8 cellular contexts compared by ENCODE assay signal in the genomic region with DNA sequence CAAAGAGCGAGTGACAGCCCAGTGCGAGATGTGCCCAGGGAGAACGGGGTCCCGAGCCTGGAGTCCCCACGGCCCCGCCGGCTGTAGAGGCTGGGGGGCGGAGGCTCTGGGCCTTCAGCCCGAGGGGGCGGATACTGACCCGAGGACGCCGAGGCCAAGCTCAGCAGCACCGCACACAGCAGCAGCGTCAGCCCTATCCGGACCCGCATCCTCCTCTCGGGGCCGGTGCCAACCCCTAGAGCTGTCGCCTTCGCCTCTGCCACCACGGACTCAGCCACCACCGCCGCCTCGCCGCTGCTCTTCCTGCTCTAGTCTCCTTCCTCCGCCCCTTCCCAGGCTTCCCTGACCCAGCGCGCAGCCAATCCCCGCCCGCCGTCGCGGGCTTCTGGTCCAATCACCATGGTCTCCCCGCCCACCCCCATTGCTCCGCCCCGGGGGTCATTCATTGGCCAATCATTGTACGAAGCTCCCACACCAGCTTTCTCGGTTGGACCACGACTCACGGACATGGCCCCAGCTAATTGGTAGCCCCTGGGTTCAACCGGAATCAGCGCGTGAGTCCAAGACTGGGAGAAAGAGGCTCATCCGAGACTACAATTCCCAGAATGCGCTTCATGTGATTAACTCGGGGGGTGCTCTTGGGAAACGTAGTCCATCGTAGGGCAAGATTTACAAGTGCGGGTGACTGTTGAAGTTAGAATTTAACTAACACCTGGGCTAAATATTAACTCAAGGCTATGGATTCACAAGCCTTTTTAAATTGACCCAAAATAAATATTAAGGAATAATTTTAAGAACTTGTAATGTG. TPM values are rescaled to one million over a fixed set of nuclear protein-coding genes. Genes with fewer than 3 reads are reported as not detected.
DNase-seq lines count a peak whose midpoint lies in the region; ATAC-seq lines count a peak whose summit lies in the region.

Gene SEL1L (minus strand): TSS at position 318 of the 808 bp plus-strand sequence. CDS start 109 bp downstream, at position 209.

- peak within 1 kb of the TSS; percentile 78 to 84 for H3K4me3 Mint-ChIP-seq in effector memory CD8-positive, alpha-beta T cell

- peak; percentile 94 for ATAC-seq in GM21360 (IDR thresholded peaks at IDR 0.05; ENCODE audit: unreplicated experiment)
- peak; percentile 91 for ATAC-seq in effector memory CD8-positive, alpha-beta T cell (replicated peaks)

- H3K27ac Mint-ChIP-seq in effector memory CD8-positive, alpha-beta T cell = peak within 1 kb of the TSS; percentile 62 to 95

- peaks cover 0 to 3% of the 10 kb centered on the region in 2 donors for H3K9me3 Mint-ChIP-seq in effector memory CD8-positive, alpha-beta T cell

- DNase-seq in COLO668 (lab: John Stamatoyannopoulos, UW; ENCODE audit: unreplicated experiment) = peak; percentile 100
- peak; percentile 99 for DNase-seq in HT1080 (ENCODE audit: low read depth)
- peak; percentile 99 for DNase-seq in NOMO-1 treated with DMSO at 0.1 percent for 48 hours (lab: John Stamatoyannopoulos, UW; ENCODE audit: unreplicated experiment)
- DNase-seq in activated CD8-positive, alpha-beta memory T cell treated with anti-CD3 and anti-CD28 coated beads for 4 hours (ENCODE audit: low read depth in 2 of 2) = peak; percentile 99
- DNase-seq in effector memory CD8-positive, alpha-beta T cell = peak; percentile 100
- peak; percentile 100 for DNase-seq in medulla oblongata (ENCODE audit: extremely low spot score)
- peak; percentile 99 for DNase-seq in stimulated activated CD8-positive, alpha-beta memory T cell treated with anti-CD3 and anti-CD28 coated beads, Interleukin-12 subunit alpha, Interleukin-12 subunit beta, amount 100 ng/mL, for 1 hour (ENCODE audit: low read depth)

- peaks cover 3 to 6% of the 10 kb centered on the region in 2 donors for H3K27me3 Mint-ChIP-seq in effector memory CD8-positive, alpha-beta T cell

- H3K4me1 Mint-ChIP-seq in effector memory CD8-positive, alpha-beta T cell (ENCODE audit: low read depth in 2 of 2) = peaks cover 21 to 40% of the 10 kb centered on the region in 2 donors

- peaks cover 6% of the 10 kb centered on the region for H3K36me3 Mint-ChIP-seq in effector memory CD8-positive, alpha-beta T cell (ENCODE audit: insufficient read depth)

RNA-seq across cellular contexts. Expression of gene SEL1L, which starts in this region (rescaled TPM):
- total RNA-seq in HT1080 (2014; rRNA removed; shearing (Covaris generic)) = 28.3 and 28.5 TPM in 2 replicates
- 21.8 and 31.6 TPM in 2 replicates for polyA plus RNA-seq in HT1080 (2015; cell fraction: cytosol; rRNA removed)
- 65.3 and 66.3 TPM in 2 replicates for polyA plus RNA-seq in HT1080 (2015; cell fraction: nucleus; rRNA removed)

Comparison
In these comparisons a context has a peak if more than half of its experiments do, and no peak if none do; other contexts are left out.
1. Peak in every context shown above with its lines: DNase-seq and ATAC-seq.